11 cellular contexts compared by ENCODE assay signal in the genomic region with DNA sequence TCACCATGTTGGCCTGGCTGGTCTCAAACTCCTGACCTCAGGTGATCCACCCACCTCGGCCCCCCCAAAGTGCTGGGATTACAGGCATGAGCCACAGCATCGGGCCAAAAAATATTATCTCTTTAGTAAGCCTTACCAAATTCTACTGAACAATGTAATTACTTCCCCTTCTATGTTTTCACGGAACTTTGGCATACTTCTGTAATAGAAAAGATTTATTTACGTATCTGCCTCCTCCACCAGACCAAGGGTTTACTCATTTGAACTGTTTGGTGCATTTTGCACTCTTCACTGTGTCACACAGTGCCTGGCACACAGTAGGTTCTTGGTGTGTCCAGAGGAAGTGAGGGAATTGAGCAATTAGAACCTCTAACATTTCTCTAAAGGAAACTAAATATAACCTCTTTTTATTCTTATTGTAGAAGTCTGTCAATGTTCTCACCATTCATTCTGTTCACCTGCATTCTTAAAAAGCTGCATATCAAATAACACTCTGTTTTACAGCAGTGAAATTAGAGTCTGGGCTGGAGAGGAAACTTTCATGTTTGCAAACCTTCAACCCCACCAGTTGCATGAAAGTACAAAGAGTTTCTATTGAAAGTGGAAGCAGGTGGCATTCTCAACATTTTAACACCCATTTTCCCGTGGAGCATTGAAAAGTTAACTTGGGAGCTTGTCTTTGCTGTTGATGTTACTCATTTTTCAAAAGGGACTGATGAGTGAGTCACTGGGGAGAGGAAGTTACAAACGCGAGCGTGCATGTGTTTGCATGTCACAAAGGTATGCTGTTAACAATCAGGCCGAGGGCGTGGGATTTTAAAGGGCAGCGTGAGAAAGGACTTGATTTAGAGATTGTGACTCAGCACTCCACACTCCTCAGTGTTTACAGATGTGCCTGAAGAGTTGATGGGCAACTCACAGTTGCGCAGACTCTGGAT.
DNase-seq lines count a peak whose midpoint lies in the region; ATAC-seq and TF ChIP-seq lines count a peak whose summit lies in the region.
"Had no signal": no experiment of that assay in that cellular context is flagged by ENCODE, and none has a peak within 500 bp of the region (broad histone marks: within the 10 kb centered on the region; RNA-seq: fewer than 3 reads in every experiment).

No MANE protein-coding gene starts in this region.

- CTCF ChIA-PET in WTC11 (lab: Charles Lee): no interaction called here

- H3K9me3 Mint-ChIP-seq in osteocyte (ENCODE audit: unreplicated experiment) (peaks cover 1% of the 10 kb centered on the region), WTC11 (no peaks in the 10 kb centered on the region)
- no peaks in the 10 kb centered on the region for H3K9me3 Mint-ChIP-seq in activated CD4-positive, alpha-beta T cell treated with anti-CD3 and anti-CD28 coated beads, Interleukin-2, amount 10 ng/mL, durations not matched to agents 24 days and 14 days

- no peak for TF ChIP-seq CTCF in coronary artery (IDR thresholded peaks at IDR 0.05)
- TF ChIP-seq CTCF in osteocyte (IDR thresholded peaks at IDR 0.05): no peak
- no peak for TF ChIP-seq CTCF in WTC11 (IDR thresholded peaks at IDR 0.05)
- TF ChIP-seq CTCF in GM13976 (IDR thresholded peaks at IDR 0.05; ENCODE audit: borderline replicate concordance, control extremely low read depth, extremely low read depth, insufficient read depth, missing control alignments): no peak

- no peaks in the 10 kb centered on the region for H3K27me3 Mint-ChIP-seq in osteocyte (ENCODE audit: unreplicated experiment)
- peaks cover 3% of the 10 kb centered on the region; the same call in 1 of the 2 replicates for H3K27me3 Mint-ChIP-seq in WTC11 (ENCODE audit: low read depth)
- H3K27me3 Mint-ChIP-seq in activated CD4-positive, alpha-beta T cell treated with anti-CD3 and anti-CD28 coated beads, Interleukin-2, amount 10 ng/mL, durations not matched to agents 24 days and 14 days: no peaks in the 10 kb centered on the region

- POLR2A ChIA-PET in WTC11 (lab: Charles Lee): no interaction called here

- H3K27ac Mint-ChIP-seq in osteocyte (ENCODE audit: unreplicated experiment) (peak overlapping the region; percentile 89), WTC11 (no peak overlapping the region)
- H3K27ac Mint-ChIP-seq in activated CD4-positive, alpha-beta T cell treated with anti-CD3 and anti-CD28 coated beads, Interleukin-2, amount 10 ng/mL, durations not matched to agents 24 days and 14 days: no peak overlapping the region

- in situ Hi-C loops in GM13976 (cut with MboI; ENCODE audit: low sequenced_read_pairs, unreplicated experiment): no loop called here

- H3K4me1 Mint-ChIP-seq in osteocyte (ENCODE audit: unreplicated experiment): peaks cover 47% of the 10 kb centered on the region
- peaks cover 7% of the 10 kb centered on the region for H3K4me1 Mint-ChIP-seq in WTC11
- H3K4me1 Mint-ChIP-seq in activated CD4-positive, alpha-beta T cell treated with anti-CD3 and anti-CD28 coated beads, Interleukin-2, amount 10 ng/mL, durations not matched to agents 24 days and 14 days: no peaks in the 10 kb centered on the region

- peak overlapping the region; percentile 39 for H3K4me3 Mint-ChIP-seq in osteocyte (ENCODE audit: unreplicated experiment)
- H3K4me3 Mint-ChIP-seq in WTC11: no peak overlapping the region
- no peak overlapping the region for H3K4me3 Mint-ChIP-seq in activated CD4-positive, alpha-beta T cell treated with anti-CD3 and anti-CD28 coated beads, Interleukin-2, amount 10 ng/mL, durations not matched to agents 24 days and 14 days

- no peak for ATAC-seq in WTC11
- ATAC-seq: left ventricle myocardium superior had no signal

- H3K4me3 ChIP-seq in coronary artery: no peak overlapping the region

- intact Hi-C loops in activated CD4-positive, alpha-beta T cell treated with anti-CD3 and anti-CD28 coated beads, Interleukin-2, amount 10 ng/mL, durations not matched to agents 24 days and 14 days (cut with micrococcal nuclease): no loop called here

- H3K36me3 Mint-ChIP-seq in osteocyte (ENCODE audit: unreplicated experiment) (peaks cover 3% of the 10 kb centered on the region), WTC11 (no peaks in the 10 kb centered on the region)
- no peaks in the 10 kb centered on the region for H3K36me3 Mint-ChIP-seq in activated CD4-positive, alpha-beta T cell treated with anti-CD3 and anti-CD28 coated beads, Interleukin-2, amount 10 ng/mL, durations not matched to agents 24 days and 14 days (ENCODE audit: low read depth)

- DNase-seq in Daoy (ENCODE audit: low read depth) (peak; percentile 97), NCI-H187 (lab: John Stamatoyannopoulos, UW) (peak; percentile 11 to 16), coronary artery (ENCODE audit: low spot score) (peak; percentile 52), osteocyte (ENCODE audit: extremely low spot score, unreplicated experiment) (peak; percentile 77), DMS114 treated with DMSO at 0.1 percent for 48 hours (lab: John Stamatoyannopoulos, UW; ENCODE audit: unreplicated experiment) (no peak), WTC11 (ENCODE audit: low spot score) (no peak), GM13976 (ENCODE audit: low spot score) (no peak)
- DNase-seq in activated CD4-positive, alpha-beta T cell treated with anti-CD3 and anti-CD28 coated beads, Interleukin-2, amount 10 ng/mL, durations not matched to agents 24 days and 14 days: no peak
- DNase-seq: activated CD4-positive, alpha-beta T cell treated with anti-CD3 and anti-CD28 coated beads for 1 hour; left ventricle myocardium superior; NCI-H1930 had no signal

- H3K27ac ChIP-seq in coronary artery: no peak overlapping the region

TF ChIP-seq in WTC11, 78 proteins besides CTCF, POLR2A, EP300 and RAD21:
- no peak for TF ChIP-seq JUN (CRISPR knock-in tag; IDR thresholded peaks at IDR 0.05)
- TF ChIP-seq ZNF396 (CRISPR knock-in tag; IDR thresholded peaks at IDR 0.05; ENCODE audit: borderline replicate concordance): no peak
- no peak for TF ChIP-seq MXD4 (CRISPR knock-in tag; IDR thresholded peaks at IDR 0.05; ENCODE audit: borderline replicate concordance)

Comparison
In these comparisons a context has a peak if more than half of its experiments do, and no peak if none do; other contexts are left out.
1. DNase-seq: peak in Daoy (single experiment), NCI-H187 (2 of 2), coronary artery (single experiment) and osteocyte (single experiment); none in DMS114 treated with DMSO at 0.1 percent for 48 hours (single experiment), WTC11 (single experiment), activated CD4-positive, alpha-beta T cell treated with anti-CD3 and anti-CD28 coated beads, Interleukin-2, amount 10 ng/mL, durations not matched to agents 24 days and 14 days (single experiment) and GM13976 (single experiment).